28 cellular contexts compared by ENCODE assay signal in the genomic region with DNA sequence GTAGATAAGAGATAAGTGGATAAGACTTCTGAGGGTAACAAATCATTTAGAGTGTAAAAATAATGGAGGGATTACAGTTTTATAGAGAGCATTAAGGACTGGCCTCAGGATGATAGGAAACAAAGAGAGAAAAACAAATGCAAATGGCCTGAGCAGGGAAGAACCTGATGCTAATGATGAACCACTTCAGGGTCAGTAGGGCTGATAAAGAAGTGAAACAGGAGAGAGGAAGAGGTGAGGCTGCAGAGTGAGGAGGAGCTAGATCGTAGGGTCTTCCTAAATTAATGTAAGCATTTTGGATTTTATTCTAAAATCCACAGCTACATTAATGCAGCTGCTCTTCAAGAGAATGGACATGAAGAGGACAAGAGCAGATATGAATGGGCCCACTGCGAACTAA.
"Had no signal": no experiment of that assay in that cellular context is flagged by ENCODE, and none has a peak within 500 bp of the region (broad histone marks: within the 10 kb centered on the region; RNA-seq: fewer than 3 reads in every experiment).

No MANE protein-coding gene starts in this region.

- H3K36me3 Mint-ChIP-seq: activated naive CD4-positive, alpha-beta T cell treated with anti-CD3 and anti-CD28 coated beads, Interleukin-2, amount 50 U/mL, for 24 hours; T-cell had no signal

- H3K27me3 Mint-ChIP-seq: activated CD8-positive, alpha-beta T cell treated with anti-CD3 and anti-CD28 coated beads for 36 hours; activated naive CD4-positive, alpha-beta T cell treated with anti-CD3 and anti-CD28 coated beads, Interleukin-2, amount 50 U/mL, for 24 hours; T-cell had no signal

- DNase-seq: activated CD4-positive, alpha-beta T cell treated with anti-CD3 and anti-CD28 coated beads for 4 hours; activated CD8-positive, alpha-beta memory T cell treated with anti-CD3 and anti-CD28 coated beads, Interleukin-2, amount 50 U/mL, for 48 hours; activated CD8-positive, alpha-beta T cell treated with anti-CD3 and anti-CD28 coated beads for 36 hours; activated T-cell treated with anti-CD3 and anti-CD28 coated beads, Interleukin-2, amount 50 U/mL, for 1 hour; body of pancreas; central memory CD4-positive, alpha-beta T cell; Kasumi-1; NCI-H146; NCI-H187 treated with DMSO at 0.1 percent for 48 hours; NCI-H2171; NCI-H226; NCI-H526; NCI-H774; NK-92 treated with Interleukin-12 subunit alpha and Interleukin-12 subunit beta, amount 100 ng/mL, for 24 hours; OCI-M1; RPMI8226; T-cell; T-helper 2 cell; T1000 had no signal

- H3K4me3 ChIP-seq: ascending aorta, body of pancreas, SK-N-MC had no signal

- ATAC-seq: activated CD4-positive, CD25-positive, alpha-beta regulatory T cell treated with anti-CD3 and anti-CD28 coated beads, Interleukin-2, amount 50 U/mL, for 24 hours; activated CD8-positive, alpha-beta T cell treated with anti-CD3 and anti-CD28 coated beads for 36 hours; body of pancreas; Panc1; Right ventricle myocardium inferior; T-cell had no signal

- H3K27ac Mint-ChIP-seq: activated CD8-positive, alpha-beta T cell treated with anti-CD3 and anti-CD28 coated beads for 36 hours; activated naive CD4-positive, alpha-beta T cell treated with anti-CD3 and anti-CD28 coated beads, Interleukin-2, amount 50 U/mL, for 24 hours; T-cell had no signal

- FAIRE-seq: bronchial epithelial cell, TTC549 had no signal

- H3K4me1 Mint-ChIP-seq: activated naive CD4-positive, alpha-beta T cell treated with anti-CD3 and anti-CD28 coated beads, Interleukin-2, amount 50 U/mL, for 24 hours; T-cell had no signal

- H3K9me3 ChIP-seq: body of pancreas had no signal

- H3K36me3 ChIP-seq: ascending aorta had no signal

- H3K27ac ChIP-seq: ascending aorta, body of pancreas, SK-N-MC, VCaP had no signal

- H3K9me3 Mint-ChIP-seq: activated CD8-positive, alpha-beta T cell treated with anti-CD3 and anti-CD28 coated beads for 36 hours; activated naive CD4-positive, alpha-beta T cell treated with anti-CD3 and anti-CD28 coated beads, Interleukin-2, amount 50 U/mL, for 24 hours had no signal

- H3K27me3 ChIP-seq: ascending aorta, body of pancreas had no signal

- H3K4me1 ChIP-seq: body of pancreas had no signal

- H3K4me3 Mint-ChIP-seq: activated CD8-positive, alpha-beta T cell treated with anti-CD3 and anti-CD28 coated beads for 36 hours; activated naive CD4-positive, alpha-beta T cell treated with anti-CD3 and anti-CD28 coated beads, Interleukin-2, amount 50 U/mL, for 24 hours; T-cell had no signal
